Comparison of ENCODE assay signal across 20 cellular contexts in the genomic region with DNA sequence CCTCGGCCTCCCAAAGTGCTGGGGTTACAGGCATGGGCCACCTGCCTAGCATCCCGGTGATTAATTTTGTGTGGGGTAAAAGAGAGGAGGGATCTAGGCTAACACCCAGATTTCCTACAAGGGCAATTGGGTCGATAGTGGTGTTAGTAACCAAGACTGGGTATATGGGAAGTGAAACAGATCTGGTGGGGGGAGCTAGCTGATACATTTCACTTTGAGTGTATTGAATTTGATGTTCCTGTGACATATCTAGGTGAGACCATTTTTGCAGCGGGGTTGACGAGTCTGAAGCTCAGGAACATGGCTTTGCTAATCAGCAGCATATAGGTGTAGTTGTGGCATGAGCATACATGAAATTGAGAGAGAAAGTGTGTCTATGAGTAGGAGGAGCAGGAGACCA. TPM values are rescaled to one million over a fixed set of nuclear protein-coding genes. Genes with fewer than 3 reads are reported as not detected.
A peak's percentile ranks its signal among the peaks of the same experiment; 100 is the strongest.
DNase-seq lines count a peak whose midpoint lies in the region; ATAC-seq, FAIRE-seq and TF ChIP-seq lines count a peak whose summit lies in the region.
"Had no signal": no experiment of that assay in that cellular context is flagged by ENCODE, and none has a peak within 500 bp of the region (broad histone marks: within the 10 kb centered on the region; RNA-seq: fewer than 3 reads in every experiment).

No MANE protein-coding gene starts in this region.

- peak; percentile 81 for ATAC-seq in GM18499 (IDR thresholded peaks at IDR 0.05; ENCODE audit: insufficient read depth, unreplicated experiment)
- ATAC-seq in GM19351 (IDR thresholded peaks at IDR 0.05; ENCODE audit: unreplicated experiment): peak; percentile 82
- peak; percentile 79 for ATAC-seq in HG03159 (IDR thresholded peaks at IDR 0.05; ENCODE audit: unreplicated experiment)
- peak; percentile 84 for ATAC-seq in activated B cell treated with CpG ODN at 0.5 μM for 24 hours (ENCODE audit: low read depth)
- no peak for ATAC-seq in natural killer cell
- ATAC-seq: activated CD4-positive, alpha-beta T cell treated with anti-CD3 and anti-CD28 coated beads for 36 hours; foreskin keratinocyte; HCT116; K562 had no signal

- H3K4me3 Mint-ChIP-seq in activated B cell treated with CpG ODN at 0.5 μM for 24 hours (peak overlapping the region; percentile 13), natural killer cell (no peak overlapping the region)
- H3K4me3 Mint-ChIP-seq: activated CD4-positive, alpha-beta T cell treated with anti-CD3 and anti-CD28 coated beads for 36 hours; activated naive CD8-positive, alpha-beta T cell; endodermal cell had no signal

- H3K36me3 Mint-ChIP-seq in activated B cell treated with CpG ODN at 0.5 μM for 24 hours (ENCODE audit: low read depth) (no peaks in the 10 kb centered on the region), natural killer cell (no peaks in the 10 kb centered on the region)
- H3K36me3 Mint-ChIP-seq: activated naive CD8-positive, alpha-beta T cell had no signal

- no peak for TF ChIP-seq CTCF in activated B cell treated with CpG ODN at 0.5 μM for 24 hours (IDR thresholded peaks at IDR 0.05)
- TF ChIP-seq CTCF in natural killer cell (IDR thresholded peaks at IDR 0.05): no peak

- no peak for FAIRE-seq in frontal cortex (lab: Jason Lieb, UNC)
- FAIRE-seq: K562 had no signal

- POLR2A ChIA-PET in activated B cell treated with CpG ODN at 0.5 μM for 24 hours (lab: Charles Lee): interaction anchor here (0.7 kb wide), 1 partner anchor 69 kb away, joined by 5 read pairs; no protein-coding TSS in a partner anchor

- DNase-seq in activated B cell treated with CpG ODN at 0.5 μM for 24 hours (no peak), natural killer cell (no peak), frontal cortex (ENCODE audit: low spot score in 2 of 2) (no peak)
- no peak for DNase-seq in activated CD8-positive, alpha-beta memory T cell treated with anti-CD3 and anti-CD28 coated beads, Interleukin-2, amount 50 U/mL, for 48 hours
- DNase-seq in activated naive CD4-positive, alpha-beta T cell (lab: John Stamatoyannopoulos, UW): no peak
- DNase-seq: activated CD4-positive, alpha-beta T cell treated with anti-CD3 and anti-CD28 coated beads for 36 hours; activated T-cell treated with anti-CD3 and anti-CD28 coated beads, Interleukin-2, amount 50 U/mL, for 1 hour; AML-193; endodermal cell; foreskin keratinocyte; NCI-H1694 treated with DMSO at 0.1 percent for 48 hours; RPMI8226; testis had no signal

- H3K27me3 Mint-ChIP-seq in activated B cell treated with CpG ODN at 0.5 μM for 24 hours (no peaks in the 10 kb centered on the region), natural killer cell (ENCODE audit: low read depth in 2 of 2) (peaks cover 0 to 3% of the 10 kb centered on the region in 2 donors)
- H3K27me3 Mint-ChIP-seq: activated CD4-positive, alpha-beta T cell treated with anti-CD3 and anti-CD28 coated beads for 36 hours; activated naive CD8-positive, alpha-beta T cell had no signal

- CTCF ChIA-PET in activated B cell treated with CpG ODN at 0.5 μM for 24 hours (lab: Charles Lee): interaction anchor here (0.9 kb wide), 1 partner anchor 53 kb away, joined by 3 read pairs; no protein-coding TSS in a partner anchor

- intact Hi-C loops in activated B cell treated with CpG ODN at 0.5 μM for 24 hours (cut with micrococcal nuclease): loop anchor here (5.0 kb wide), 2 partner anchors 54 to 79 kb away; a partner anchor contains a TSS
- intact Hi-C loops in natural killer cell (cut with micrococcal nuclease): no loop called here

- H3K27ac Mint-ChIP-seq in activated B cell treated with CpG ODN at 0.5 μM for 24 hours: peak overlapping the region; percentile 43
- H3K27ac Mint-ChIP-seq in natural killer cell: no peak overlapping the region
- H3K27ac Mint-ChIP-seq: activated CD4-positive, alpha-beta T cell treated with anti-CD3 and anti-CD28 coated beads for 36 hours; activated naive CD8-positive, alpha-beta T cell; endodermal cell had no signal

- peaks cover 43% of the 10 kb centered on the region for H3K4me1 Mint-ChIP-seq in activated B cell treated with CpG ODN at 0.5 μM for 24 hours
- H3K4me1 Mint-ChIP-seq in natural killer cell: peaks cover 17 to 23% of the 10 kb centered on the region in 2 donors

- H3K9me3 Mint-ChIP-seq in activated B cell treated with CpG ODN at 0.5 μM for 24 hours: no peaks in the 10 kb centered on the region
- no peaks in the 10 kb centered on the region for H3K9me3 Mint-ChIP-seq in natural killer cell
- H3K9me3 Mint-ChIP-seq: endodermal cell had no signal

RNA-seq across cellular contexts. Expression of a gene that starts 12.0 kb away (rescaled TPM):
- total RNA-seq in activated B cell treated with CpG ODN at 0.5 μM for 24 hours (not detected in 2 replicates), natural killer cell (under 1 TPM in 2 of 3 donors, not detected in 1; 0.16 to 0.19 TPM), frontal cortex (under 0.01 TPM)
- total RNA-seq: cardiac muscle cell had no signal

RNA-seq across cellular contexts. Expression of a gene that starts 34.6 kb away (rescaled TPM):
- total RNA-seq in activated B cell treated with CpG ODN at 0.5 μM for 24 hours (not detected in 2 replicates), natural killer cell (1 to 10 TPM; 2.3 to 2.8 (median 2.5) TPM), frontal cortex (73.8 TPM)

RNA-seq across cellular contexts. Expression of a gene that starts 39.8 kb away (rescaled TPM):
- total RNA-seq in activated B cell treated with CpG ODN at 0.5 μM for 24 hours (59.5 and 62.2 TPM in 2 replicates), natural killer cell (10 to 100 TPM; 36.7 to 60.5 (median 54.7) TPM), frontal cortex (20.4 TPM)

RNA-seq across cellular contexts. Expression of a gene that starts 43.1 kb away (rescaled TPM):
- total RNA-seq in activated B cell treated with CpG ODN at 0.5 μM for 24 hours (0.34 and 0.47 TPM in 2 replicates), natural killer cell (not detected), frontal cortex (not detected)

RNA-seq across cellular contexts. Expression of a gene that starts 53.2 kb away (rescaled TPM):
- total RNA-seq in activated B cell treated with CpG ODN at 0.5 μM for 24 hours: 87.5 and 101 TPM in 2 replicates
- 100 to 1,000 TPM; 168 to 219 (median 186) TPM for total RNA-seq in natural killer cell
- 4.5 TPM for total RNA-seq in frontal cortex

Comparison
In these comparisons a context has a peak if more than half of its experiments do, and no peak if none do; other contexts are left out.
1. ATAC-seq: peak in GM18499 (single experiment), GM19351 (single experiment), HG03159 (single experiment) and activated B cell treated with CpG ODN at 0.5 μM for 24 hours (single experiment); none in natural killer cell (0 of 3).
2. RNA of a gene that starts 34.6 kb away (total RNA-seq): 73.8 TPM in frontal cortex (single experiment); 2.3 to 2.8 TPM in natural killer cell and not detected in activated B cell treated with CpG ODN at 0.5 μM for 24 hours; every median in the first group is over 10 times any median in the second.